1 cellular context compared by ENCODE assay signal in genomic region chr6:159742165-159742564, GRCh38.
TF ChIP-seq lines count a peak whose summit lies in the region.

No MANE protein-coding gene starts in this region.

TF ChIP-seq in GM23338, 12 proteins besides CTCF, POLR2A, EP300 and RAD21:
- TF ChIP-seq EZH2phosphoT487 (IDR thresholded peaks at IDR 0.05; ENCODE audit: unreplicated experiment), result no peak
- no peak for TF ChIP-seq CREB1 (CRISPR knock-in tag; IDR thresholded peaks at IDR 0.05; ENCODE audit: low read depth)
- TF ChIP-seq ZNF462 (CRISPR knock-in tag; IDR thresholded peaks at IDR 0.05), result no peak
- TF ChIP-seq JUNB (IDR thresholded peaks at IDR 0.05; ENCODE audit: unreplicated experiment), result no peak
- TF ChIP-seq EZH2 (IDR thresholded peaks at IDR 0.05; ENCODE audit: low read depth, unreplicated experiment), result no peak
- no peak for TF ChIP-seq POLR2AphosphoS5 (IDR thresholded peaks at IDR 0.05; ENCODE audit: low read depth)
- no peak for TF ChIP-seq ZNF331 (CRISPR knock-in tag; IDR thresholded peaks at IDR 0.05; ENCODE audit: low read depth)
- TF ChIP-seq STAT1 (IDR thresholded peaks at IDR 0.05; ENCODE audit: unreplicated experiment), result no peak
- TF ChIP-seq REST (IDR thresholded peaks at IDR 0.05; ENCODE audit: unreplicated experiment), result no peak
- TF ChIP-seq ETS1 (IDR thresholded peaks at IDR 0.05), result no peak
